In genomic region chr17:50421308-50422031, GRCh38 we compare ENCODE assay signal across 8 cellular contexts. TPM values are rescaled to one million over a fixed set of nuclear protein-coding genes. Genes with fewer than 3 reads are reported as not detected.
DNase-seq lines count a peak whose midpoint lies in the region; ATAC-seq and TF ChIP-seq lines count a peak whose summit lies in the region.

No MANE protein-coding gene starts in this region.

- H3K9me3 Mint-ChIP-seq in activated naive CD4-positive, alpha-beta T cell treated with anti-CD3 and anti-CD28 coated beads, Interleukin-2, amount 10 ng/mL, durations not matched to agents 7 days and 5 days = no peaks in the 10 kb centered on the region
- H3K9me3 Mint-ChIP-seq in activated T-helper 1 cell treated with anti-CD3 and anti-CD28 coated beads, Interleukin-12 subunit alpha, Interleukin-12 subunit beta, Interleukin-2, Interleukin-4 antibody, amounts not matched to agents 30 ng/mL and 10 ng/mL and 1 ng/mL, durations not matched to agents 14 hours and 24 hours and 36 hours = no peaks in the 10 kb centered on the region
- H3K9me3 Mint-ChIP-seq in GM23338 = peaks cover 20% of the 10 kb centered on the region

- TF ChIP-seq CTCF in upper lobe of left lung (IDR thresholded peaks at IDR 0.05) (no peak), GM23338 (conservative IDR thresholded peaks at IDR 0.05; ENCODE audit: low read depth in 2 of 2) (no peak)

- no peaks in the 10 kb centered on the region for H4K20me1 ChIP-seq in GM23338 (replicated peaks; ENCODE audit: insufficient read depth)

- peaks cover 34% of the 10 kb centered on the region for H3K4me1 Mint-ChIP-seq in activated naive CD4-positive, alpha-beta T cell treated with anti-CD3 and anti-CD28 coated beads, Interleukin-2, amount 10 ng/mL, durations not matched to agents 7 days and 5 days
- H3K4me1 Mint-ChIP-seq in activated T-helper 1 cell treated with anti-CD3 and anti-CD28 coated beads, Interleukin-12 subunit alpha, Interleukin-12 subunit beta, Interleukin-2, Interleukin-4 antibody, amounts not matched to agents 30 ng/mL and 10 ng/mL and 1 ng/mL, durations not matched to agents 14 hours and 24 hours and 36 hours (ENCODE audit: low read depth) = peaks cover 27% of the 10 kb centered on the region
- peaks cover 10% of the 10 kb centered on the region for H3K4me1 Mint-ChIP-seq in GM23338

- H3K9me2 ChIP-seq in GM23338 (ENCODE audit: insufficient read depth) = no peaks in the 10 kb centered on the region

- no peak for TF ChIP-seq POLR2A in upper lobe of left lung (IDR thresholded peaks at IDR 0.05)

- peaks cover 16% of the 10 kb centered on the region for H3K27me3 Mint-ChIP-seq in activated naive CD4-positive, alpha-beta T cell treated with anti-CD3 and anti-CD28 coated beads, Interleukin-2, amount 10 ng/mL, durations not matched to agents 7 days and 5 days
- H3K27me3 Mint-ChIP-seq in activated T-helper 1 cell treated with anti-CD3 and anti-CD28 coated beads, Interleukin-12 subunit alpha, Interleukin-12 subunit beta, Interleukin-2, Interleukin-4 antibody, amounts not matched to agents 30 ng/mL and 10 ng/mL and 1 ng/mL, durations not matched to agents 14 hours and 24 hours and 36 hours (ENCODE audit: insufficient read depth) = peaks cover 14% of the 10 kb centered on the region
- H3K27me3 Mint-ChIP-seq in GM23338 (ENCODE audit: insufficient read depth, low read depth, poor library complexity) = peaks cover 12% of the 10 kb centered on the region

- no peak for TF ChIP-seq EP300 in upper lobe of left lung (IDR thresholded peaks at IDR 0.05)

- intact Hi-C loops in activated T-helper 1 cell treated with anti-CD3 and anti-CD28 coated beads, Interleukin-12 subunit alpha, Interleukin-12 subunit beta, Interleukin-2, Interleukin-4 antibody, amounts not matched to agents 30 ng/mL and 10 ng/mL and 1 ng/mL, durations not matched to agents 14 hours and 24 hours and 36 hours (cut with micrococcal nuclease) = loop anchor here (1.0 kb wide), 1 partner anchor 24 kb away; the partner anchor contains the start of gene LRRC59
- intact Hi-C loops in left colon (cut with DNase I, micrococcal nuclease) = no loop called here

- H3K79me2 ChIP-seq in GM23338 (replicated peaks; ENCODE audit: insufficient read depth) = no peaks in the 10 kb centered on the region

- H3K27me3 ChIP-seq in upper lobe of left lung (no peaks in the 10 kb centered on the region), GM23338 (ENCODE audit: insufficient read depth) (peaks cover 13% of the 10 kb centered on the region; the same call in 1 of the 2 replicates)

- H3K9me3 ChIP-seq in upper lobe of left lung = no peaks in the 10 kb centered on the region

- H3K27ac ChIP-seq in upper lobe of left lung = peak overlapping the region; percentile 59 to 72 (median 64)
- H3K27ac ChIP-seq in GM23338 (ENCODE audit: low read depth) = no peak overlapping the region

- H3K36me3 ChIP-seq in upper lobe of left lung (no peaks in the 10 kb centered on the region), GM23338 (ENCODE audit: insufficient read depth) (no peaks in the 10 kb centered on the region)

- H3K27ac Mint-ChIP-seq in activated naive CD4-positive, alpha-beta T cell treated with anti-CD3 and anti-CD28 coated beads, Interleukin-2, amount 10 ng/mL, durations not matched to agents 7 days and 5 days = peak overlapping the region; percentile 90
- peak overlapping the region; percentile 79 for H3K27ac Mint-ChIP-seq in activated T-helper 1 cell treated with anti-CD3 and anti-CD28 coated beads, Interleukin-12 subunit alpha, Interleukin-12 subunit beta, Interleukin-2, Interleukin-4 antibody, amounts not matched to agents 30 ng/mL and 10 ng/mL and 1 ng/mL, durations not matched to agents 14 hours and 24 hours and 36 hours
- H3K27ac Mint-ChIP-seq in GM23338 = no peak overlapping the region

- H3K4me3 Mint-ChIP-seq in activated naive CD4-positive, alpha-beta T cell treated with anti-CD3 and anti-CD28 coated beads, Interleukin-2, amount 10 ng/mL, durations not matched to agents 7 days and 5 days = peak overlapping the region; percentile 57
- H3K4me3 Mint-ChIP-seq in activated T-helper 1 cell treated with anti-CD3 and anti-CD28 coated beads, Interleukin-12 subunit alpha, Interleukin-12 subunit beta, Interleukin-2, Interleukin-4 antibody, amounts not matched to agents 30 ng/mL and 10 ng/mL and 1 ng/mL, durations not matched to agents 14 hours and 24 hours and 36 hours = peak overlapping the region; percentile 77
- H3K4me3 Mint-ChIP-seq in GM23338 = no peak overlapping the region

- H3K4me3 ChIP-seq in upper lobe of left lung (peak overlapping the region in 2 of 4 donors; percentile 33 to 36), GM23338 (no peak overlapping the region)

- H2AFZ ChIP-seq in GM23338 = no peak overlapping the region

- WGBS in upper lobe of left lung, 2 donors = 40 to 42% methylated on average over 3 of the region's 3 CpGs

- peak; percentile 28 for DNase-seq in activated naive CD4-positive, alpha-beta T cell treated with anti-CD3 and anti-CD28 coated beads, Interleukin-2, amount 10 ng/mL, durations not matched to agents 7 days and 5 days
- DNase-seq in activated naive CD4-positive, alpha-beta T cell treated with Interleukin-2 at 50 U/mL for 16 hours = no peak
- DNase-seq in activated T-helper 1 cell treated with anti-CD3 and anti-CD28 coated beads, Interleukin-12 subunit alpha, Interleukin-12 subunit beta, Interleukin-2, Interleukin-4 antibody, amounts not matched to agents 30 ng/mL and 10 ng/mL and 1 ng/mL, durations not matched to agents 14 hours and 24 hours and 36 hours (ENCODE audit: low spot score) = no peak
- DNase-seq in left colon (no peak), upper lobe of left lung (no peak), GM23338 (ENCODE audit: low spot score) (no peak), cortex of kidney (lab: John Stamatoyannopoulos, UW) (no peak), NCI-H187 treated with DMSO at 0.1 percent for 48 hours (lab: John Stamatoyannopoulos, UW) (no peak)

- no peak overlapping the region for H3K4me2 ChIP-seq in GM23338

- CTCF ChIA-PET in activated naive CD4-positive, alpha-beta T cell treated with anti-CD3 and anti-CD28 coated beads, Interleukin-2, amount 10 ng/mL, durations not matched to agents 7 days and 5 days (lab: Charles Lee) = interaction anchor here (1.3 to 3.1 kb wide), 2 partner anchors 10 to 24 kb away, joined by 5 to 12 read pairs; partner anchors contain the start of gene LRRC59

- H3K4me1 ChIP-seq in upper lobe of left lung = peaks cover 22 to 51% (median 28%) of the 10 kb centered on the region in 4 donors
- H3K4me1 ChIP-seq in GM23338 (ENCODE audit: insufficient read depth) = peaks cover 5% of the 10 kb centered on the region; the same call in 1 of the 2 replicates

- H3K36me3 Mint-ChIP-seq in activated naive CD4-positive, alpha-beta T cell treated with anti-CD3 and anti-CD28 coated beads, Interleukin-2, amount 10 ng/mL, durations not matched to agents 7 days and 5 days = no peaks in the 10 kb centered on the region
- H3K36me3 Mint-ChIP-seq in activated T-helper 1 cell treated with anti-CD3 and anti-CD28 coated beads, Interleukin-12 subunit alpha, Interleukin-12 subunit beta, Interleukin-2, Interleukin-4 antibody, amounts not matched to agents 30 ng/mL and 10 ng/mL and 1 ng/mL, durations not matched to agents 14 hours and 24 hours and 36 hours (ENCODE audit: low read depth) = peaks cover 2% of the 10 kb centered on the region
- H3K36me3 Mint-ChIP-seq in GM23338 (ENCODE audit: low read depth) = peaks cover 7% of the 10 kb centered on the region; the same call in 2 of the 3 replicates

- H3F3A ChIP-seq in GM23338 (replicated peaks; ENCODE audit: low read depth) = no peaks in the 10 kb centered on the region

- ATAC-seq in left colon (peak; percentile 38), upper lobe of left lung (ENCODE audit: low FRiP score in 2 of 2) (no peak), GM23338 (no peak)

RNA-seq across cellular contexts. Expression of gene ACSF2, which starts 4.5 kb away (rescaled TPM):
- 8.8 and 11.3 TPM in 2 replicates for total RNA-seq in activated T-helper 1 cell treated with anti-CD3 and anti-CD28 coated beads, Interleukin-12 subunit alpha, Interleukin-12 subunit beta, Interleukin-2, Interleukin-4 antibody, amounts not matched to agents 30 ng/mL and 10 ng/mL and 1 ng/mL, durations not matched to agents 14 hours and 24 hours and 36 hours
- 100 to 1,000 TPM; 146 to 150 TPM for total RNA-seq in left colon
- total RNA-seq in upper lobe of left lung = 100 to 1,000 TPM in 4 of 6 donors, 10 to 100 TPM in 2; 52.3 to 239 (median 120) TPM
- 12.4 and 12.8 TPM in 2 replicates for total RNA-seq in GM23338 (2014; rRNA removed; shearing (Covaris generic))
- 6.9 and 7.5 TPM in 2 replicates for polyA plus RNA-seq in GM23338 (2016; fragmentation: Nextera tagmentation; extraction: Ambion mirVana)

RNA-seq across cellular contexts. Expression of gene LRRC59, which starts 24.1 kb away (rescaled TPM):
- total RNA-seq in activated T-helper 1 cell treated with anti-CD3 and anti-CD28 coated beads, Interleukin-12 subunit alpha, Interleukin-12 subunit beta, Interleukin-2, Interleukin-4 antibody, amounts not matched to agents 30 ng/mL and 10 ng/mL and 1 ng/mL, durations not matched to agents 14 hours and 24 hours and 36 hours = 113 and 116 TPM in 2 replicates
- 100 to 1,000 TPM; 113 to 155 TPM for total RNA-seq in left colon
- total RNA-seq in upper lobe of left lung = 100 to 1,000 TPM in 1 of 6 donors, 10 to 100 TPM in 5; 19.9 to 135 (median 67.0) TPM
- 109 and 124 TPM in 2 replicates for total RNA-seq in GM23338 (2014; rRNA removed; shearing (Covaris generic))
- 46.4 and 47.1 TPM in 2 replicates for polyA plus RNA-seq in GM23338 (2016; fragmentation: Nextera tagmentation; extraction: Ambion mirVana)

RNA-seq across cellular contexts. Expression of gene CHAD, which starts 47.2 kb away (rescaled TPM):
- not detected in 2 replicates for total RNA-seq in activated T-helper 1 cell treated with anti-CD3 and anti-CD28 coated beads, Interleukin-12 subunit alpha, Interleukin-12 subunit beta, Interleukin-2, Interleukin-4 antibody, amounts not matched to agents 30 ng/mL and 10 ng/mL and 1 ng/mL, durations not matched to agents 14 hours and 24 hours and 36 hours
- 1 to 10 TPM; 4.5 to 7.1 TPM for total RNA-seq in left colon
- under 1 TPM in 4 of 6 donors, not detected in 2; 0.13 to 0.30 (median 0.21) TPM for total RNA-seq in upper lobe of left lung
- total RNA-seq in GM23338 (2014; rRNA removed; shearing (Covaris generic)) = not detected in 2 replicates
- 0.18 TPM in 1 of 2 replicates, not detected in the other for polyA plus RNA-seq in GM23338 (2016; fragmentation: Nextera tagmentation; extraction: Ambion mirVana)

RNA-seq across cellular contexts. Expression of gene EME1, which starts 48.4 kb away (rescaled TPM):
- total RNA-seq in activated T-helper 1 cell treated with anti-CD3 and anti-CD28 coated beads, Interleukin-12 subunit alpha, Interleukin-12 subunit beta, Interleukin-2, Interleukin-4 antibody, amounts not matched to agents 30 ng/mL and 10 ng/mL and 1 ng/mL, durations not matched to agents 14 hours and 24 hours and 36 hours = 27.7 and 32.9 TPM in 2 replicates
- total RNA-seq in left colon (1 to 10 TPM in 1 of 2 donors, under 1 TPM in 1; 0.61 to 1.9 TPM), upper lobe of left lung (10 to 100 TPM in 1 of 6 donors, 1 to 10 TPM in 2, under 1 TPM in 1, not detected in 2; 0.30 to 12.1 (median 1.2) TPM)
- total RNA-seq in GM23338 (2014; rRNA removed; shearing (Covaris generic)) = 5.9 and 15.9 TPM in 2 replicates
- 14.4 and 14.7 TPM in 2 replicates for polyA plus RNA-seq in GM23338 (2016; fragmentation: Nextera tagmentation; extraction: Ambion mirVana)

RNA-seq across cellular contexts. Expression of gene MRPL27, which starts 48.5 kb away (rescaled TPM):
- total RNA-seq in activated T-helper 1 cell treated with anti-CD3 and anti-CD28 coated beads, Interleukin-12 subunit alpha, Interleukin-12 subunit beta, Interleukin-2, Interleukin-4 antibody, amounts not matched to agents 30 ng/mL and 10 ng/mL and 1 ng/mL, durations not matched to agents 14 hours and 24 hours and 36 hours = 73.4 and 78.7 TPM in 2 replicates
- total RNA-seq in left colon (10 to 100 TPM; 73.4 to 85.4 TPM), upper lobe of left lung (10 to 100 TPM in 5 of 6 donors, 1 to 10 TPM in 1; 7.3 to 59.1 (median 50.6) TPM)
- total RNA-seq in GM23338 (2014; rRNA removed; shearing (Covaris generic)) = 74.3 and 98.5 TPM in 2 replicates
- polyA plus RNA-seq in GM23338 (2016; fragmentation: Nextera tagmentation; extraction: Ambion mirVana) = 226 and 227 TPM in 2 replicates
